Comparison of ENCODE assay signal across 9 cellular contexts in genomic region chr17:44362479-44362963, GRCh38. TPM values are rescaled to one million over a fixed set of nuclear protein-coding genes. Genes with fewer than 3 reads are reported as not detected.
DNase-seq lines count a peak whose midpoint lies in the region; ATAC-seq and TF ChIP-seq lines count a peak whose summit lies in the region.
"Had no signal": no experiment of that assay in that cellular context is flagged by ENCODE, and none has a peak within 500 bp of the region (broad histone marks: within the 10 kb centered on the region; RNA-seq: fewer than 3 reads in every experiment).

No MANE protein-coding gene starts in this region.

- H4K5ac ChIP-seq in mesendoderm (ENCODE audit: low read length) = no peak overlapping the region

- no peak for DNase-seq in heart left ventricle
- DNase-seq in right atrium auricular region (ENCODE audit: low spot score) = no peak
- no peak for DNase-seq in cardiac fibroblast (ENCODE audit: low read depth in 2 of 2)
- no peak for DNase-seq in mesendoderm
- DNase-seq in AML-193 (lab: John Stamatoyannopoulos, UW) = no peak
- DNase-seq in SW480 (ENCODE audit: low spot score) = no peak
- DNase-seq in GM10266 (ENCODE audit: extremely low spot score) = no peak
- DNase-seq: immature natural killer cell had no signal

- no peaks in the 10 kb centered on the region for H3K79me2 ChIP-seq in mesendoderm (ENCODE audit: control insufficient read depth, insufficient read depth, low read length)

- H3K9ac ChIP-seq in mesendoderm (ENCODE audit: low read length) = peak overlapping the region; percentile 88

- H2BK15ac ChIP-seq in mesendoderm (replicated peaks; ENCODE audit: low read depth) = no peak overlapping the region

- no peaks in the 10 kb centered on the region for H3K79me1 ChIP-seq in mesendoderm (ENCODE audit: low read length)

- no peak overlapping the region for H3K23ac ChIP-seq in mesendoderm (ENCODE audit: low read length)

- TF ChIP-seq CTCF in heart left ventricle (IDR thresholded peaks at IDR 0.05) = no peak
- no peak for TF ChIP-seq CTCF in right atrium auricular region (IDR thresholded peaks at IDR 0.05)
- TF ChIP-seq CTCF in cardiac fibroblast (IDR thresholded peaks at IDR 0.05; ENCODE audit: low read depth, low read length) = no peak
- no peak for TF ChIP-seq CTCF in GM10266 (IDR thresholded peaks at IDR 0.05; ENCODE audit: control insufficient read depth, insufficient read depth, low read depth, missing control alignments)

- H3K4ac ChIP-seq in mesendoderm (ENCODE audit: low read depth, low read length) = no peak overlapping the region

- H2BK120ac ChIP-seq in mesendoderm (ENCODE audit: low read depth, low read length) = no peak overlapping the region

- H3K27ac ChIP-seq in heart left ventricle (no peak overlapping the region), right atrium auricular region (no peak overlapping the region), mesendoderm (ENCODE audit: low read depth, low read length) (no peak overlapping the region)

- TF ChIP-seq POLR2A in heart left ventricle (IDR thresholded peaks at IDR 0.05) = no peak

- no peak overlapping the region for H2BK5ac ChIP-seq in mesendoderm (ENCODE audit: low read length)

- H2AK5ac ChIP-seq in mesendoderm (ENCODE audit: low read length) = no peak overlapping the region

- WGBS in heart left ventricle, 4 donors = 20 to 36% (median 27%) methylated on average over 6 to 11 of the region's 11 CpGs
- no CpG with 5 or more reads among the region's 11 CpGs for WGBS in mesendoderm (ENCODE audit: extremely low coverage, insufficient coverage, low lambda C conversion rate)

- ATAC-seq in heart left ventricle (peak in 1 of 4 donors; percentile 40), HG03196 (IDR thresholded peaks at IDR 0.05; ENCODE audit: unreplicated experiment) (no peak)

- peak overlapping the region; percentile 84 for H3K4me2 ChIP-seq in mesendoderm (ENCODE audit: low read length)

- H3K9me3 ChIP-seq in heart left ventricle (no peaks in the 10 kb centered on the region), right atrium auricular region (no peaks in the 10 kb centered on the region)

- H4K8ac ChIP-seq in mesendoderm (ENCODE audit: low read depth, low read length) = no peak overlapping the region

- H3K56ac ChIP-seq in mesendoderm (ENCODE audit: low read length) = peak overlapping the region; percentile 93

- peaks cover 0 to 23% (median 14%) of the 10 kb centered on the region in 12 donors for H3K4me1 ChIP-seq in heart left ventricle
- peaks cover 0 to 31% of the 10 kb centered on the region in 2 donors for H3K4me1 ChIP-seq in right atrium auricular region
- peaks cover 5% of the 10 kb centered on the region for H3K4me1 ChIP-seq in mesendoderm (ENCODE audit: control insufficient read depth, low read depth, low read length)

- peak overlapping the region in 11 of 12 donors; percentile 55 to 83 (median 68) for H3K4me3 ChIP-seq in heart left ventricle
- peak overlapping the region in 1 of 2 donors; percentile 63 for H3K4me3 ChIP-seq in right atrium auricular region
- peak overlapping the region; percentile 68 to 76 for H3K4me3 ChIP-seq in cardiac fibroblast (replicated peaks in 1 of 2; ENCODE audit: low read depth in 2 of 2, low read length in 2 of 2)
- H3K4me3 ChIP-seq in mesendoderm (ENCODE audit: low read length) = peak overlapping the region; percentile 78

- no peak overlapping the region for H3K18ac ChIP-seq in mesendoderm (ENCODE audit: low read length)

- intact Hi-C loops in heart left ventricle (cut with DNase I) = no loop called here

- H3K36me3 ChIP-seq in heart left ventricle = no peaks in the 10 kb centered on the region
- no peaks in the 10 kb centered on the region for H3K36me3 ChIP-seq in right atrium auricular region
- H3K36me3 ChIP-seq in mesendoderm (ENCODE audit: control insufficient read depth, insufficient read depth, low read length) = no peaks in the 10 kb centered on the region

- H3K27me3 ChIP-seq in heart left ventricle = peaks cover 0 to 17% (median 0%) of the 10 kb centered on the region in 9 donors
- no peaks in the 10 kb centered on the region for H3K27me3 ChIP-seq in right atrium auricular region
- no peaks in the 10 kb centered on the region for H3K27me3 ChIP-seq in mesendoderm (ENCODE audit: insufficient read depth, low read length, poor library complexity)

RNA-seq across cellular contexts. Expression of gene FAM171A2, which starts 1.1 kb away (rescaled TPM):
- total RNA-seq in heart left ventricle (1 to 10 TPM in 3 of 9 donors, under 1 TPM in 6; 0.40 to 2.1 (median 0.87) TPM), right atrium auricular region (1 to 10 TPM; 2.4 to 3.3 TPM)
- polyA plus RNA-seq in heart left ventricle = under 1 TPM; 0.42 to 0.51 TPM
- polyA plus RNA-seq in mesendoderm (2013, experiment 1 of 2) = 6.5 TPM
- 6.4 TPM for polyA plus RNA-seq in mesendoderm (2013, experiment 2 of 2)

RNA-seq across cellular contexts. Expression of gene GRN, which starts 17.4 kb away (rescaled TPM):
- total RNA-seq in heart left ventricle = 100 to 1,000 TPM in 8 of 9 donors, 10 to 100 TPM in 1; 94.8 to 451 (median 196) TPM
- polyA plus RNA-seq in heart left ventricle = 100 to 1,000 TPM in 1 of 2 donors, 10 to 100 TPM in 1; 44.6 to 105 TPM
- total RNA-seq in right atrium auricular region = 100 to 1,000 TPM; 258 to 290 TPM
- 84.9 TPM for polyA plus RNA-seq in mesendoderm (2013, experiment 1 of 2)
- 83.1 TPM for polyA plus RNA-seq in mesendoderm (2013, experiment 2 of 2)

RNA-seq across cellular contexts. Expression of gene ITGA2B, which starts 26.9 kb away (rescaled TPM):
- 1 to 10 TPM in 2 of 9 donors, under 1 TPM in 7; 0.16 to 1.8 (median 0.37) TPM for total RNA-seq in heart left ventricle
- polyA plus RNA-seq in heart left ventricle = under 1 TPM; 0.22 to 0.34 TPM
- 1 to 10 TPM; 1.0 to 2.6 TPM for total RNA-seq in right atrium auricular region
- polyA plus RNA-seq in mesendoderm (2013, experiment 1 of 2) = 1.3 TPM
- 1.7 TPM for polyA plus RNA-seq in mesendoderm (2013, experiment 2 of 2)

RNA-seq across cellular contexts. Expression of gene SLC25A39, which starts 37.9 kb away (rescaled TPM):
- total RNA-seq in heart left ventricle (10 to 100 TPM; 37.2 to 78.5 (median 49.7) TPM), right atrium auricular region (10 to 100 TPM; 60.4 to 83.3 TPM)
- 10 to 100 TPM; 60.2 to 96.0 TPM for polyA plus RNA-seq in heart left ventricle
- polyA plus RNA-seq in mesendoderm (2013, experiment 1 of 2) = 155 TPM
- polyA plus RNA-seq in mesendoderm (2013, experiment 2 of 2) = 156 TPM

RNA-seq across cellular contexts. Expression of gene RUNDC3A, which starts 54.1 kb away (rescaled TPM):
- total RNA-seq in heart left ventricle (1 to 10 TPM in 2 of 9 donors, under 1 TPM in 6, not detected in 1; 0.27 to 1.3 (median 0.57) TPM), right atrium auricular region (1 to 10 TPM; 1.7 to 4.5 TPM)
- under 1 TPM; 0.19 to 0.57 TPM for polyA plus RNA-seq in heart left ventricle
- polyA plus RNA-seq in mesendoderm (2013, experiment 1 of 2) = 1.6 TPM
- polyA plus RNA-seq in mesendoderm (2013, experiment 2 of 2) = 1.5 TPM
- polyA plus RNA-seq: immature natural killer cell had no signal
